23 cellular contexts compared by ENCODE assay signal in the genomic region with DNA sequence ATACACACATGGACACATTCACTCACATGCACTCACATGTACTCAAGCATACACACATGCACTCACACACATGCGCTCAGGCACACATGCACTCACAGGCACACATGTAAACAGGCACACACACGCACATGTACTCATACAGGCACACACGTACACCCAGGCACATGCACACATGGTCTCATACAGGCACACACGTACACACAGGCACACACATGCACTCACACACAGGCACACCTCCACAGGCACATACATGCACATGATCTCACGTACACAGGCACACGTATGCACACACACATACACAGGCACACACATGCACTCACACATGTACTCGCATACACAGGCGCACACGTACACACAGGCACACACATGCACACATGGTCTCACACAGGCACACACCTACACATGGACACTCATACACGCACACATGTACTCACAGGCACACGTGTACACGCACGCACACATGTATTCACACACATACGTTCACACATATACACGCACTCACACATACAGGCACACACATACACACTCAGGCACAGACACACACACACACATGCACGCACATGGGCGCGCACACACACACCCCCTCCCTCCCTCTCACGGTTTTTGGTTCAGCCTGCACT.
"Had no signal": no experiment of that assay in that cellular context is flagged by ENCODE, and none has a peak within 500 bp of the region (broad histone marks: within the 10 kb centered on the region; RNA-seq: fewer than 3 reads in every experiment).

No MANE protein-coding gene starts in this region.

- H3K27ac Mint-ChIP-seq: activated B cell treated with CpG ODN at 0.5 μM for 24 hours; activated naive CD8-positive, alpha-beta T cell; stimulated activated effector memory CD8-positive, alpha-beta T cell treated with anti-CD3 and anti-CD28 coated beads, Interleukin-12 subunit alpha, Interleukin-12 subunit beta, amount 100 ng/mL, for 72 hours had no signal

- DNase-seq: activated B cell treated with CpG ODN at 0.5 μM for 24 hours; activated CD4-positive, alpha-beta T cell treated with anti-CD3 and anti-CD28 coated beads for 48 hours; activated CD8-positive, alpha-beta memory T cell treated with anti-CD3 and anti-CD28 coated beads, Interleukin-2, amount 50 U/mL, for 4 hours; activated gamma-delta T cell; activated T-cell treated with anti-CD3 and anti-CD28 coated beads, Interleukin-2, amount 50 U/mL, for 48 hours; central memory CD4-positive, alpha-beta T cell; dorsolateral prefrontal cortex; foreskin melanocyte; hypothalamus; islet precursor cell; left colon; mammary epithelial cell; ovary; stimulated activated CD4-positive, alpha-beta T cell treated with anti-CD3 and anti-CD28 coated beads, Interleukin-4, amount 100 ng/mL, for 24 hours; T-helper 2 cell; testis had no signal

- H3K27ac ChIP-seq: ovary, testis, upper lobe of left lung had no signal

- H3K9me3 ChIP-seq: ovary, testis, upper lobe of left lung had no signal

- H3K36me3 Mint-ChIP-seq: activated naive CD8-positive, alpha-beta T cell; stimulated activated effector memory CD8-positive, alpha-beta T cell treated with anti-CD3 and anti-CD28 coated beads, Interleukin-12 subunit alpha, Interleukin-12 subunit beta, amount 100 ng/mL, for 72 hours had no signal

- H3K4me3 Mint-ChIP-seq: activated B cell treated with CpG ODN at 0.5 μM for 24 hours; activated naive CD8-positive, alpha-beta T cell; neural crest cell; stimulated activated effector memory CD8-positive, alpha-beta T cell treated with anti-CD3 and anti-CD28 coated beads, Interleukin-12 subunit alpha, Interleukin-12 subunit beta, amount 100 ng/mL, for 72 hours had no signal

- ATAC-seq: left colon; sciatic nerve; stimulated activated effector memory CD8-positive, alpha-beta T cell treated with anti-CD3 and anti-CD28 coated beads, Interleukin-12 subunit alpha, Interleukin-12 subunit beta, amount 100 ng/mL, for 72 hours had no signal

- H3K27me3 ChIP-seq: dorsolateral prefrontal cortex, ovary, testis, upper lobe of left lung had no signal

- H3K4me1 Mint-ChIP-seq: stimulated activated effector memory CD8-positive, alpha-beta T cell treated with anti-CD3 and anti-CD28 coated beads, Interleukin-12 subunit alpha, Interleukin-12 subunit beta, amount 100 ng/mL, for 72 hours had no signal

- FAIRE-seq: colon, TTC549 had no signal

- H3K27me3 Mint-ChIP-seq: activated B cell treated with CpG ODN at 0.5 μM for 24 hours; activated naive CD8-positive, alpha-beta T cell had no signal

- H3K4me1 ChIP-seq: upper lobe of left lung had no signal

- H3K9me3 Mint-ChIP-seq: activated B cell treated with CpG ODN at 0.5 μM for 24 hours; neural crest cell; stimulated activated effector memory CD8-positive, alpha-beta T cell treated with anti-CD3 and anti-CD28 coated beads, Interleukin-12 subunit alpha, Interleukin-12 subunit beta, amount 100 ng/mL, for 72 hours had no signal
